9 cellular contexts compared by ENCODE assay signal in the genomic region with DNA sequence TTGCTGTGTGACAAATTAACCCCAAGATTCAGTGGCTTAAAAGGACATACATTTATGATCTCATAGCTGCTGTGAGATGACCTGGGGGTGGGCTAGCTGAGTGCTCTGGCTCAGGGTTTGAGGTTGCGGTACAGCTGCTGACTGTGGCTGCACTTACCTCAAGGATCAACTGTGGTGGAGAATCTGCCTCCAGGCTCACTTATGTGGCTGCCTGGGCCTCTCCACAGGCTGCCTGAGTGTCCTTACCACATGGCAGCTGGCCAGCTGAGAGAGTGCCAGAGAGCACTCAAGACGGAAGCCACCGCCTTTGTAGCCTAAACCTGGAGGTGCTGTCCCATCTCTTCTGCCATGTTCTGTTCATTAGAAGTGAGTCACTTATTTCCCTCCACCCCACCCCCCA. TPM values are rescaled to one million over a fixed set of nuclear protein-coding genes. Genes with fewer than 3 reads are reported as not detected.
DNase-seq lines count a peak whose midpoint lies in the region; ATAC-seq and TF ChIP-seq lines count a peak whose summit lies in the region.
"Had no signal": no experiment of that assay in that cellular context is flagged by ENCODE, and none has a peak within 500 bp of the region (broad histone marks: within the 10 kb centered on the region; RNA-seq: fewer than 3 reads in every experiment).

No MANE protein-coding gene starts in this region.

- H3K9me3 ChIP-seq in SJSA1 (replicated peaks) (no peaks in the 10 kb centered on the region), upper lobe of left lung (no peaks in the 10 kb centered on the region)
- no peaks in the 10 kb centered on the region for H3K9me3 ChIP-seq in effector memory CD4-positive, alpha-beta T cell (ENCODE audit: control insufficient read depth, low read length)

- H3K4me1 ChIP-seq in SJSA1 (replicated peaks) (peaks cover 25% of the 10 kb centered on the region), foreskin keratinocyte (no peaks in the 10 kb centered on the region), upper lobe of left lung (peaks cover 28 to 34% (median 30%) of the 10 kb centered on the region in 4 donors)
- H3K4me1 ChIP-seq in effector memory CD4-positive, alpha-beta T cell (ENCODE audit: control insufficient read depth, insufficient read depth, low read length, poor library complexity, severe bottlenecking), result peaks cover 22% of the 10 kb centered on the region

- H3K27ac ChIP-seq in HL-60 (replicated peaks), result no peak overlapping the region
- H3K27ac ChIP-seq in SJSA1, result no peak overlapping the region
- H3K27ac ChIP-seq in foreskin keratinocyte, result no peak overlapping the region
- no peak overlapping the region for H3K27ac ChIP-seq in upper lobe of left lung
- H3K27ac ChIP-seq in effector memory CD4-positive, alpha-beta T cell (ENCODE audit: insufficient read depth, low read length, poor library complexity, severe bottlenecking), result no peak overlapping the region

- WGBS in upper lobe of left lung, 2 donors, result 14 to 22% methylated on average over 3 of the region's 3 CpGs

- TF ChIP-seq POLR2A in upper lobe of left lung (IDR thresholded peaks at IDR 0.05), result no peak

- no peaks in the 10 kb centered on the region for H3K9me3 Mint-ChIP-seq in chondrocyte (ENCODE audit: low read depth)

- H3K36me3 Mint-ChIP-seq in chondrocyte (ENCODE audit: low read depth), result peaks cover 2% of the 10 kb centered on the region

- H3K4me3 ChIP-seq in HL-60 (replicated peaks; ENCODE audit: insufficient read depth, low read length), result no peak overlapping the region
- H3K4me3 ChIP-seq in SJSA1, result no peak overlapping the region
- H3K4me3 ChIP-seq in upper lobe of left lung, result no peak overlapping the region
- H3K4me3 ChIP-seq in effector memory CD4-positive, alpha-beta T cell (ENCODE audit: insufficient read depth, low read depth, low read length, poor library complexity, severe bottlenecking), result no peak overlapping the region

- H3K27me3 Mint-ChIP-seq in chondrocyte (ENCODE audit: low read depth), result peaks cover 67% of the 10 kb centered on the region

- H3K36me3 ChIP-seq in SJSA1, result no peaks in the 10 kb centered on the region
- no peaks in the 10 kb centered on the region for H3K36me3 ChIP-seq in upper lobe of left lung
- no peaks in the 10 kb centered on the region for H3K36me3 ChIP-seq in effector memory CD4-positive, alpha-beta T cell (ENCODE audit: control insufficient read depth, insufficient read depth, low read length)

- no peak overlapping the region for H3K4me3 Mint-ChIP-seq in chondrocyte (ENCODE audit: unreplicated experiment)

- DNase-seq in AG08395 (ENCODE audit: low spot score), result peak; percentile 55
- DNase-seq in HL-60 (ENCODE audit: low read depth in 1 of 2, low spot score in 1 of 2), result peak; percentile 54 to 82
- peak; percentile 70 to 88 for DNase-seq in SJSA1 (ENCODE audit: low read depth in 1 of 2, low spot score in 2 of 2)
- DNase-seq in foreskin keratinocyte, result peak; percentile 52 to 72
- DNase-seq in upper lobe of left lung, result peak in 1 of 2 donors; percentile 84
- no peak for DNase-seq in epidermal melanocyte (ENCODE audit: insufficient read length, low spot score)
- no peak for DNase-seq in chondrocyte (ENCODE audit: low spot score)
- DNase-seq in effector memory CD4-positive, alpha-beta T cell, result no peak

- TF ChIP-seq EP300 in upper lobe of left lung (IDR thresholded peaks at IDR 0.05), result no peak

- H3K4me1 Mint-ChIP-seq in chondrocyte (ENCODE audit: low read depth), result peaks cover 26% of the 10 kb centered on the region

- peaks cover 66% of the 10 kb centered on the region for H3K27me3 ChIP-seq in HL-60 (ENCODE audit: insufficient read depth, poor library complexity, severe bottlenecking)
- H3K27me3 ChIP-seq in SJSA1 (replicated peaks), result peaks cover 30% of the 10 kb centered on the region
- peaks cover 98% of the 10 kb centered on the region for H3K27me3 ChIP-seq in foreskin keratinocyte
- peaks cover 0 to 48% (median 22%) of the 10 kb centered on the region in 4 donors for H3K27me3 ChIP-seq in upper lobe of left lung
- peaks cover 62% of the 10 kb centered on the region for H3K27me3 ChIP-seq in effector memory CD4-positive, alpha-beta T cell (replicated peaks; ENCODE audit: control insufficient read depth, insufficient read depth, low read length, poor library complexity, severe bottlenecking)

- no peak for TF ChIP-seq CTCF in HL-60 (IDR thresholded peaks at IDR 0.05; ENCODE audit: insufficient read depth, low read length)
- no peak for TF ChIP-seq CTCF in foreskin keratinocyte (conservative IDR thresholded peaks at IDR 0.05)
- no peak for TF ChIP-seq CTCF in upper lobe of left lung (IDR thresholded peaks at IDR 0.05)
- no peak for TF ChIP-seq CTCF in chondrocyte (IDR thresholded peaks at IDR 0.05)

- ATAC-seq in foreskin keratinocyte (peak; percentile 19), upper lobe of left lung (ENCODE audit: low FRiP score in 2 of 2) (peak; percentile 28 to 41)

- H3K27ac Mint-ChIP-seq in chondrocyte (ENCODE audit: unreplicated experiment), result no peak overlapping the region

RNA-seq across cellular contexts. Expression of a gene that starts 5.7 kb away (rescaled TPM):
- not detected in 2 replicates for total RNA-seq in SJSA1 (2014; rRNA removed; shearing (Covaris generic))
- not detected in 2 replicates for total RNA-seq in foreskin keratinocyte
- not detected in 2 replicates for polyA plus RNA-seq in foreskin keratinocyte
- 10 to 100 TPM in 1 of 6 donors, 1 to 10 TPM in 4, under 1 TPM in 1; 0.49 to 13.9 (median 6.3) TPM for total RNA-seq in upper lobe of left lung
- total RNA-seq in chondrocyte, result not detected in 3 replicates
- total RNA-seq: activated CD8-positive, alpha-beta memory T cell treated with anti-CD3 and anti-CD28 coated beads for 36 hours had no signal

RNA-seq across cellular contexts. Expression of a gene that starts 32.7 kb away (rescaled TPM):
- total RNA-seq in SJSA1 (2014; rRNA removed; shearing (Covaris generic)), result 0.53 and 1.0 TPM in 2 replicates
- 6.6 and 7.3 TPM in 2 replicates for total RNA-seq in foreskin keratinocyte
- polyA plus RNA-seq in foreskin keratinocyte, result 3.3 and 4.0 TPM in 2 replicates
- 10 to 100 TPM in 4 of 6 donors, 1 to 10 TPM in 2; 8.4 to 33.5 (median 13.7) TPM for total RNA-seq in upper lobe of left lung
- total RNA-seq in chondrocyte, result 1.4 to 13.7 TPM (median 9.9 TPM) in 3 replicates

Comparison
In these comparisons a context has a peak if more than half of its experiments do, and no peak if none do; other contexts are left out.
1. DNase-seq: peak in AG08395 (single experiment), HL-60 (2 of 2), SJSA1 (2 of 2) and foreskin keratinocyte (2 of 2); none in epidermal melanocyte (single experiment), chondrocyte (single experiment) and effector memory CD4-positive, alpha-beta T cell (0 of 3).